ENCODE assay signal across 7 cellular contexts in the genomic region with DNA sequence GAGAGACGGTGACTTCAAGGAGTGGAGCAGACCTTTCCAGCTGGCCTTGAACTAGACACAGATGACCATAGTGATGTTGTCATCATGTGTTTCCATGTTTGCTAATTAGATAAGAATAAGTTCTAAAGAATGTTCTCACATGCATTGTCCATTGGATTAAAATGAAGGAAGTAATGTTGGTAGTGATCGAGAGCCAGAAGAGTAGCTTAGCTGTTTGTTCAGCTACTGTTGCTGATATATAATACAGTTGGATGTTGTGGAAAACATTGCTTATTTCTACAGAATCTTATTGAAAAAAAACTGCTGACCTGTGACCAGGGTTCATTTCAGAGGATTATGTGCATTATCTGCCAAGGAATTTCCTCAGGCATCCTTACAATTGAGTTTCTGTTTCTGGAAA.
"Had no signal": no experiment of that assay in that cellular context is flagged by ENCODE, and none has a peak within 500 bp of the region (broad histone marks: within the 10 kb centered on the region; RNA-seq: fewer than 3 reads in every experiment).

No MANE protein-coding gene starts in this region.

- ATAC-seq: HepG2 had no signal

- FAIRE-seq: HepG2, HTR-8/SVneo had no signal

- H3K9ac ChIP-seq: KMS-11 had no signal

- H3K27ac ChIP-seq: HL-60, KMS-11 had no signal

- DNase-seq: IMR-90, KBM-7, KG1 had no signal

- H3K4me2 ChIP-seq: KMS-11 had no signal
